ENCODE assay signal across 21 cellular contexts in the genomic region with DNA sequence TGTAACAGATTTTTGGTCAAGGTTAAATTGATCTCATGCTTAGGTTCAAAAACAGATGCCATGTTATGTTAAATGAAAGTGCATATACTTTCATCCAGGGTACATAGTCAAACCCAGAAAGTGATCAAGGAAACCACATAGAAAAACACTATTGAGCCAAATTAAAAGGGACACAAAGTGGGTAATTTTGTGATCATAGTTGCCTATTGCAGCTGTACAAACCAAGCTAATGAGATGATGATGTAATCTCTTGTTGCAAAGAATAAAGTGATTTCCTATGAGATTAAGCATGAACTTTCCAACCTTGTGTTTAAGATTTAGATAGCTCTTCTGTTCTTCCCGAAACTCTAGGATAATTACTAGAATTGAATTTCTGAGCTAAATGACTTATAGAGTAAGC. TPM values are rescaled to one million over a fixed set of nuclear protein-coding genes. Genes with fewer than 3 reads are reported as not detected.
DNase-seq lines count a peak whose midpoint lies in the region; ATAC-seq and TF ChIP-seq lines count a peak whose summit lies in the region.
"Had no signal": no experiment of that assay in that cellular context is flagged by ENCODE, and none has a peak within 500 bp of the region (broad histone marks: within the 10 kb centered on the region; RNA-seq: fewer than 3 reads in every experiment).

No MANE protein-coding gene starts in this region.

- H3K27me3 ChIP-seq in SK-N-SH (ENCODE audit: insufficient read depth) = no peaks in the 10 kb centered on the region
- no peaks in the 10 kb centered on the region for H3K27me3 ChIP-seq in OCI-LY3 (ENCODE audit: low read depth, low read length)
- H3K27me3 ChIP-seq: Peyer's patch had no signal

- no peaks in the 10 kb centered on the region for H3K36me3 ChIP-seq in SK-N-SH (replicated peaks in 1 of 2; ENCODE audit: control insufficient read depth in 1 of 2, insufficient read depth in 2 of 2, low read length in 1 of 2)
- H3K36me3 ChIP-seq in OCI-LY3 (replicated peaks; ENCODE audit: low read depth, low read length) = peaks cover 3% of the 10 kb centered on the region
- H3K36me3 ChIP-seq: Peyer's patch had no signal

- H3K27ac ChIP-seq in SK-N-SH (ENCODE audit: low read depth in 2 of 2, low read length in 1 of 2) (no peak overlapping the region), OCI-LY3 (ENCODE audit: low read length) (no peak overlapping the region)
- H3K27ac ChIP-seq: Peyer's patch had no signal

- H3K27ac Mint-ChIP-seq in mesothelial cell of epicardium = no peak overlapping the region

- no peaks in the 10 kb centered on the region for H3K27me3 Mint-ChIP-seq in mesothelial cell of epicardium (ENCODE audit: low read depth)

- H3K79me2 ChIP-seq in SK-N-SH (ENCODE audit: insufficient read depth) (no peaks in the 10 kb centered on the region), OCI-LY3 (ENCODE audit: low read length) (no peaks in the 10 kb centered on the region)

- 48% methylated on average over 1 of the region's 1 CpG for WGBS in SK-N-SH (ENCODE audit: low lambda C conversion rate)

- TF ChIP-seq RAD21 in SK-N-SH (IDR thresholded peaks at IDR 0.05; ENCODE audit: low read length) = no peak

- no peak for TF ChIP-seq EP300 in SK-N-SH (IDR thresholded peaks at IDR 0.05; ENCODE audit: borderline replicate concordance in 1 of 2, low read depth in 1 of 2, low read length in 1 of 2)

- no peaks in the 10 kb centered on the region for H3K36me3 Mint-ChIP-seq in mesothelial cell of epicardium

- no peaks in the 10 kb centered on the region for H3K4me1 ChIP-seq in SK-N-SH (ENCODE audit: control insufficient read depth in 1 of 2, insufficient read depth in 2 of 2, low read depth in 1 of 2, low read length in 1 of 2)
- peaks cover 30% of the 10 kb centered on the region for H3K4me1 ChIP-seq in OCI-LY3 (ENCODE audit: low read length)
- H3K4me1 ChIP-seq: Peyer's patch had no signal

- no peak overlapping the region for H2AFZ ChIP-seq in SK-N-SH (ENCODE audit: low read depth)
- no peak overlapping the region for H2AFZ ChIP-seq in OCI-LY3 (ENCODE audit: low read depth, low read length)

- no peak for DNase-seq in SK-N-SH
- DNase-seq in NCI-H2081 treated with DMSO at 0.1 percent for 48 hours (lab: John Stamatoyannopoulos, UW) = peak; percentile 10
- DNase-seq in mesothelial cell of epicardium (ENCODE audit: low spot score in 2 of 2, unreplicated experiment in 2 of 2) = no peak
- DNase-seq in kidney tubule cell (ENCODE audit: low spot score) = no peak
- DNase-seq: 8988T, H7, Karpas-422, MV-4-11, NCI-H1105, NCI-H2029 treated with DMSO at 0.1 percent for 48 hours, NCI-H2171, NCI-H226, NCI-H510A, NCI-H69, OCI-M1, Peyer's patch, SIG-M5 had no signal

- H3K4me3 ChIP-seq in SK-N-SH (ENCODE audit: low read depth in 2 of 2, low read length in 1 of 2) (no peak overlapping the region), OCI-LY3 (ENCODE audit: low read length) (no peak overlapping the region)
- H3K4me3 ChIP-seq: Peyer's patch had no signal

- no peak overlapping the region for H3K4me3 Mint-ChIP-seq in mesothelial cell of epicardium

- TF ChIP-seq CTCF in SK-N-SH (IDR thresholded peaks at IDR 0.05) (no peak), OCI-LY3 (IDR thresholded peaks at IDR 0.05; ENCODE audit: low read depth, low read length) (no peak), mesothelial cell of epicardium (IDR thresholded peaks at IDR 0.05; ENCODE audit: unreplicated experiment) (no peak)

- H3K9me3 Mint-ChIP-seq in mesothelial cell of epicardium = peaks cover 4% of the 10 kb centered on the region

- H4K20me1 ChIP-seq in SK-N-SH (ENCODE audit: insufficient read depth) (no peaks in the 10 kb centered on the region), OCI-LY3 (ENCODE audit: insufficient read depth, low read length) (no peaks in the 10 kb centered on the region)

- H3K9me2 ChIP-seq in SK-N-SH = no peaks in the 10 kb centered on the region

- no peaks in the 10 kb centered on the region for H3F3A ChIP-seq in SK-N-SH (replicated peaks; ENCODE audit: insufficient read depth)

- no peaks in the 10 kb centered on the region for H3K4me1 Mint-ChIP-seq in mesothelial cell of epicardium

- H3K4me2 ChIP-seq in SK-N-SH (no peak overlapping the region), OCI-LY3 (ENCODE audit: low read length) (peak overlapping the region; percentile 12; the same call in 1 of the 2 replicates)

- H3K9me3 ChIP-seq in SK-N-SH (no peaks in the 10 kb centered on the region), OCI-LY3 (ENCODE audit: insufficient read depth, low read length) (peaks cover 2% of the 10 kb centered on the region; the same call in 1 of the 2 replicates)
- H3K9me3 ChIP-seq: Peyer's patch had no signal

- POLR2A ChIA-PET in SK-N-SH (lab: Yijun Ruan, JAX) = no interaction called here

- CTCF ChIA-PET in SK-N-SH (lab: Yijun Ruan, JAX) = no interaction called here

- H3K9ac ChIP-seq in SK-N-SH (no peak overlapping the region), OCI-LY3 (ENCODE audit: low read length) (no peak overlapping the region)

- ATAC-seq in SK-N-SH treated with all-trans-retinoic acid at 6 μM for 48 hours (no peak), HG03469 (IDR thresholded peaks at IDR 0.05; ENCODE audit: unreplicated experiment) (no peak)

TF ChIP-seq in SK-N-SH treated with all-trans-retinoic acid at 6 μM for 48 hours, 23 proteins besides CTCF, POLR2A, EP300 and RAD21 (continues in another document):
- TF ChIP-seq, protein P1, sequence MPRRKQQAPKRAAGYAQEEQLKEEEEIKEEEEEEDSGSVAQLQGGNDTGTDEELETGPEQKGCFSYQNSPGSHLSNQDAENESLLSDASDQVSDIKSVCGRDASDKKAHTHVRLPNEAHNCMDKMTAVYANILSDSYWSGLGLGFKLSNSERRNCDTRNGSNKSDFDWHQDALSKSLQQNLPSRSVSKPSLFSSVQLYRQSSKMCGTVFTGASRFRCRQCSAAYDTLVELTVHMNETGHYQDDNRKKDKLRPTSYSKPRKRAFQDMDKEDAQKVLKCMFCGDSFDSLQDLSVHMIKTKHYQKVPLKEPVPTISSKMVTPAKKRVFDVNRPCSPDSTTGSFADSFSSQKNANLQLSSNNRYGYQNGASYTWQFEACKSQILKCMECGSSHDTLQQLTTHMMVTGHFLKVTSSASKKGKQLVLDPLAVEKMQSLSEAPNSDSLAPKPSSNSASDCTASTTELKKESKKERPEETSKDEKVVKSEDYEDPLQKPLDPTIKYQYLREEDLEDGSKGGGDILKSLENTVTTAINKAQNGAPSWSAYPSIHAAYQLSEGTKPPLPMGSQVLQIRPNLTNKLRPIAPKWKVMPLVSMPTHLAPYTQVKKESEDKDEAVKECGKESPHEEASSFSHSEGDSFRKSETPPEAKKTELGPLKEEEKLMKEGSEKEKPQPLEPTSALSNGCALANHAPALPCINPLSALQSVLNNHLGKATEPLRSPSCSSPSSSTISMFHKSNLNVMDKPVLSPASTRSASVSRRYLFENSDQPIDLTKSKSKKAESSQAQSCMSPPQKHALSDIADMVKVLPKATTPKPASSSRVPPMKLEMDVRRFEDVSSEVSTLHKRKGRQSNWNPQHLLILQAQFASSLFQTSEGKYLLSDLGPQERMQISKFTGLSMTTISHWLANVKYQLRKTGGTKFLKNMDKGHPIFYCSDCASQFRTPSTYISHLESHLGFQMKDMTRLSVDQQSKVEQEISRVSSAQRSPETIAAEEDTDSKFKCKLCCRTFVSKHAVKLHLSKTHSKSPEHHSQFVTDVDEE (CRISPR knock-in tag; IDR thresholded peaks at IDR 0.05) = peak; percentile 64; the same call in 1 of the 2 replicates
- TF ChIP-seq ZC3H10 (CRISPR knock-in tag; IDR thresholded peaks at IDR 0.05) (no peak), ZFP3 (CRISPR knock-in tag; IDR thresholded peaks at IDR 0.05) (peak; percentile 46; the same call in 1 of the 2 replicates)

TF ChIP-seq in SK-N-SH, 30 proteins besides CTCF, POLR2A, EP300 and RAD21 (continues in another document):
- TF ChIP-seq, protein P2, sequence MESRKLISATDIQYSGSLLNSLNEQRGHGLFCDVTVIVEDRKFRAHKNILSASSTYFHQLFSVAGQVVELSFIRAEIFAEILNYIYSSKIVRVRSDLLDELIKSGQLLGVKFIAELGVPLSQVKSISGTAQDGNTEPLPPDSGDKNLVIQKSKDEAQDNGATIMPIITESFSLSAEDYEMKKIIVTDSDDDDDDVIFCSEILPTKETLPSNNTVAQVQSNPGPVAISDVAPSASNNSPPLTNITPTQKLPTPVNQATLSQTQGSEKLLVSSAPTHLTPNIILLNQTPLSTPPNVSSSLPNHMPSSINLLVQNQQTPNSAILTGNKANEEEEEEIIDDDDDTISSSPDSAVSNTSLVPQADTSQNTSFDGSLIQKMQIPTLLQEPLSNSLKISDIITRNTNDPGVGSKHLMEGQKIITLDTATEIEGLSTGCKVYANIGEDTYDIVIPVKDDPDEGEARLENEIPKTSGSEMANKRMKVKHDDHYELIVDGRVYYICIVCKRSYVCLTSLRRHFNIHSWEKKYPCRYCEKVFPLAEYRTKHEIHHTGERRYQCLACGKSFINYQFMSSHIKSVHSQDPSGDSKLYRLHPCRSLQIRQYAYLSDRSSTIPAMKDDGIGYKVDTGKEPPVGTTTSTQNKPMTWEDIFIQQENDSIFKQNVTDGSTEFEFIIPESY (IDR thresholded peaks at IDR 0.05; ENCODE audit: borderline replicate concordance, low read depth) = no peak
- TF ChIP-seq RCOR1 (IDR thresholded peaks at IDR 0.05; ENCODE audit: low read length) (no peak), FOXM1 (IDR thresholded peaks at IDR 0.05; ENCODE audit: low read depth) (no peak), SIN3A (IDR thresholded peaks at IDR 0.05; ENCODE audit: borderline replicate concordance, low read depth, low read length) (no peak), EZH2phosphoT487 (IDR thresholded peaks at IDR 0.05; ENCODE audit: borderline replicate concordance, low read depth) (no peak), GABPA (IDR thresholded peaks at IDR 0.05; ENCODE audit: low read depth) (no peak), NRF1 (IDR thresholded peaks at IDR 0.05; ENCODE audit: low read depth, low read length) (no peak), ELF1 (IDR thresholded peaks at IDR 0.05) (no peak)
- TF ChIP-seq, protein P3, sequence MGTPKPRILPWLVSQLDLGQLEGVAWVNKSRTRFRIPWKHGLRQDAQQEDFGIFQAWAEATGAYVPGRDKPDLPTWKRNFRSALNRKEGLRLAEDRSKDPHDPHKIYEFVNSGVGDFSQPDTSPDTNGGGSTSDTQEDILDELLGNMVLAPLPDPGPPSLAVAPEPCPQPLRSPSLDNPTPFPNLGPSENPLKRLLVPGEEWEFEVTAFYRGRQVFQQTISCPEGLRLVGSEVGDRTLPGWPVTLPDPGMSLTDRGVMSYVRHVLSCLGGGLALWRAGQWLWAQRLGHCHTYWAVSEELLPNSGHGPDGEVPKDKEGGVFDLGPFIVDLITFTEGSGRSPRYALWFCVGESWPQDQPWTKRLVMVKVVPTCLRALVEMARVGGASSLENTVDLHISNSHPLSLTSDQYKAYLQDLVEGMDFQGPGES (IDR thresholded peaks at IDR 0.05; ENCODE audit: low read depth, low read length) = no peak

RNA-seq across cellular contexts. Expression of a gene that starts 20.2 kb away (rescaled TPM):
- polyA plus RNA-seq in SK-N-SH (2012; rRNA removed) = 1.2 and 1.3 TPM in 2 replicates
- 0.82 and 1.2 TPM in 2 replicates for polyA plus RNA-seq in SK-N-SH (2012; cell fraction: cytosol; rRNA removed)
- 4.3 and 6.5 TPM in 2 replicates for polyA plus RNA-seq in SK-N-SH (2012; cell fraction: nucleus; rRNA removed)
- total RNA-seq in mesothelial cell of epicardium = 65.1 to 66.8 TPM (median 65.2 TPM) in 3 replicates
- total RNA-seq: T-helper 2 cell treated with Interferon-gamma antibody and Interleukin-4, amounts not matched to agents 100 ng/mL and 5 ng/mL, for 36 hours had no signal
